12 cellular contexts compared by ENCODE assay signal in the genomic region with DNA sequence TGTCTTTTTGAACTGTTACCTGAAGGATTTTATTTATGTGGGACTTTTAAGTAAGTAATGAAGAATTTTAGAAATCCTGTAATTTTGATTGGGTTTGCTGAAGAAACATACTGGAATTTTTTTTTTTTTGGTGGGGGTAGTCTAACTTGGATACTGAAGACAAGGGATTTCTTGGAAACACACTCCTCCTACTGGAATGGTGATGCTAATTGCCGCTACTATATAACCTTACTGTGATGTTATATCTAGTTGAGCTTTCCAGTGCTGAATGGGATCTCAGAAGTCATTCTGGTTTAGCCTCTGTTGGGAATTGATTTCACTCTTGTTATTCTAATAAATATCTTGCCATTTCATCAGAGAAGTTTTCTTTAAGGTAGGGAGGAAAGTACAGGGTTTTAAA. TPM values are rescaled to one million over a fixed set of nuclear protein-coding genes. Genes with fewer than 3 reads are reported as not detected.
DNase-seq lines count a peak whose midpoint lies in the region; ATAC-seq and TF ChIP-seq lines count a peak whose summit lies in the region.
"Had no signal": no experiment of that assay in that cellular context is flagged by ENCODE, and none has a peak within 500 bp of the region (broad histone marks: within the 10 kb centered on the region; RNA-seq: fewer than 3 reads in every experiment).

No MANE protein-coding gene starts in this region.

- H3K4me3 Mint-ChIP-seq in MCF 10A (ENCODE audit: unreplicated experiment): no peak overlapping the region
- H3K4me3 Mint-ChIP-seq in activated naive CD8-positive, alpha-beta T cell treated with anti-CD3 and anti-CD28 coated beads for 36 hours: no peak overlapping the region
- H3K4me3 Mint-ChIP-seq: mesothelial cell of epicardium had no signal

- CTCF ChIA-PET in MCF 10A (lab: Yijun Ruan, JAX): interaction anchor here (1.0 to 7.7 kb wide), 14 partner anchors 18 to 281 kb away, joined by 3 to 278 read pairs (median 8); a partner anchor contains a TSS

- DNase-seq in MCF 10A (ENCODE audit: unreplicated experiment) (peak; percentile 36), breast epithelium (ENCODE audit: low spot score in 2 of 2) (no peak), hepatic stellate cell (ENCODE audit: low spot score) (peak; percentile 22), spleen (no peak), SKM-1 treated with dmso at 0.1 percent for 144 hours (lab: John Stamatoyannopoulos, UW; ENCODE audit: unreplicated experiment) (no peak)
- DNase-seq in activated naive CD8-positive, alpha-beta T cell treated with anti-CD3 and anti-CD28 coated beads for 36 hours: no peak
- DNase-seq: NCI-H1105, SW 1271 had no signal

- no peaks in the 10 kb centered on the region for H3K9me3 Mint-ChIP-seq in MCF 10A (ENCODE audit: unreplicated experiment)
- H3K9me3 Mint-ChIP-seq in activated naive CD8-positive, alpha-beta T cell treated with anti-CD3 and anti-CD28 coated beads for 36 hours: no peaks in the 10 kb centered on the region
- H3K9me3 Mint-ChIP-seq: mesothelial cell of epicardium had no signal

- H3K9me3 ChIP-seq in breast epithelium: no peaks in the 10 kb centered on the region
- no peaks in the 10 kb centered on the region for H3K9me3 ChIP-seq in subcutaneous abdominal adipose tissue (ENCODE audit: control insufficient read depth in 5 of 5, low read length in 5 of 5)
- no peaks in the 10 kb centered on the region for H3K9me3 ChIP-seq in spleen
- H3K9me3 ChIP-seq: BLaER1 had no signal

- no TSS peak for BruUV-seq in MCF 10A (replicated peaks; lab: Mats Ljungman, UMichigan)

- intact Hi-C loops in MCF 10A (cut with micrococcal nuclease): loop anchor here (5.0 kb wide), 1 partner anchor 611 kb away; no protein-coding TSS in a partner anchor
- intact Hi-C loops in breast epithelium (cut with DNase I; ENCODE audit: low total_unique reads): loop anchor here (2.0 kb wide), 1 partner anchor 61 kb away; no protein-coding TSS in a partner anchor
- intact Hi-C loops in spleen (cut with DNase I; ENCODE audit: low total_unique reads): loop anchor here (5.0 to 10.0 kb wide), 3 partner anchors 61 to 611 kb away; no protein-coding TSS in a partner anchor

- H3K27ac ChIP-seq in breast epithelium (no peak overlapping the region), subcutaneous abdominal adipose tissue (ENCODE audit: low read depth, low read length) (peak overlapping the region; percentile 96), spleen (peak overlapping the region in 1 of 8 donors; percentile 100)
- H3K27ac ChIP-seq: BLaER1 had no signal

- POLR2A ChIA-PET in MCF 10A (lab: Yijun Ruan, JAX): interaction anchor here (0.8 to 6.1 kb wide), 7 partner anchors 8 to 245 kb away, joined by 3 to 64 read pairs (median 4); no protein-coding TSS in a partner anchor

- H3K27me3 Mint-ChIP-seq in MCF 10A (ENCODE audit: insufficient read depth, unreplicated experiment): no peaks in the 10 kb centered on the region
- no peaks in the 10 kb centered on the region for H3K27me3 Mint-ChIP-seq in activated naive CD8-positive, alpha-beta T cell treated with anti-CD3 and anti-CD28 coated beads for 36 hours

- no peaks in the 10 kb centered on the region for H3K36me3 Mint-ChIP-seq in MCF 10A (ENCODE audit: insufficient read depth, unreplicated experiment)
- peaks cover 10% of the 10 kb centered on the region for H3K36me3 Mint-ChIP-seq in activated naive CD8-positive, alpha-beta T cell treated with anti-CD3 and anti-CD28 coated beads for 36 hours
- H3K36me3 Mint-ChIP-seq: mesothelial cell of epicardium had no signal

- H3K4me1 ChIP-seq in breast epithelium (peaks cover 0 to 5% of the 10 kb centered on the region in 2 donors), subcutaneous abdominal adipose tissue (ENCODE audit: control insufficient read depth in 5 of 5, insufficient read depth in 5 of 5, low read length in 5 of 5) (peaks cover 6 to 64% (median 55%) of the 10 kb centered on the region in 5 donors), spleen (peaks cover 46 to 89% (median 84%) of the 10 kb centered on the region in 6 donors)

- TF ChIP-seq POLR2A in breast epithelium (IDR thresholded peaks at IDR 0.05) (no peak), spleen (IDR thresholded peaks at IDR 0.05) (no peak)

- H3K36me3 ChIP-seq in breast epithelium: no peaks in the 10 kb centered on the region
- no peaks in the 10 kb centered on the region for H3K36me3 ChIP-seq in subcutaneous abdominal adipose tissue (ENCODE audit: control insufficient read depth in 5 of 5, insufficient read depth in 5 of 5, low read length in 5 of 5)
- no peaks in the 10 kb centered on the region for H3K36me3 ChIP-seq in spleen
- H3K36me3 ChIP-seq: BLaER1 had no signal

- TF ChIP-seq CTCF in MCF 10A (IDR thresholded peaks at IDR 0.05; ENCODE audit: unreplicated experiment) (peak; percentile 36), breast epithelium (IDR thresholded peaks at IDR 0.05) (peak in 1 of 3 donors; percentile 12), spleen (IDR thresholded peaks at IDR 0.05 in 8 of 11, conservative IDR thresholded peaks at IDR 0.05 in 3 of 11) (peak in 2 of 11 experiments; percentile 8 to 20)

- ATAC-seq in HG02870 (IDR thresholded peaks at IDR 0.05; ENCODE audit: unreplicated experiment): no peak

- peak overlapping the region in 2 of 5 donors; percentile 59 to 76 for H3K9ac ChIP-seq in subcutaneous abdominal adipose tissue (ENCODE audit: low read length in 5 of 5)
- H3K9ac ChIP-seq: BLaER1 had no signal

- no peaks in the 10 kb centered on the region for H3K27me3 ChIP-seq in breast epithelium
- H3K27me3 ChIP-seq in subcutaneous abdominal adipose tissue (ENCODE audit: control insufficient read depth in 5 of 5, insufficient read depth in 4 of 5, low read length in 5 of 5): no peaks in the 10 kb centered on the region
- H3K27me3 ChIP-seq in spleen (replicated peaks in 1 of 7): no peaks in the 10 kb centered on the region
- H3K27me3 ChIP-seq: BLaER1 had no signal

- 68 to 86% (median 76%) methylated on average over 1 of the region's 1 CpG for WGBS in spleen, 5 donors

- H3K4me3 ChIP-seq in breast epithelium (no peak overlapping the region), subcutaneous abdominal adipose tissue (ENCODE audit: low read depth in 1 of 5, low read length in 5 of 5) (no peak overlapping the region), spleen (no peak overlapping the region)
- H3K4me3 ChIP-seq: BLaER1 had no signal

- peaks cover 47% of the 10 kb centered on the region for H3K4me1 Mint-ChIP-seq in MCF 10A (ENCODE audit: insufficient read depth, unreplicated experiment)
- peaks cover 67% of the 10 kb centered on the region for H3K4me1 Mint-ChIP-seq in activated naive CD8-positive, alpha-beta T cell treated with anti-CD3 and anti-CD28 coated beads for 36 hours

- H3K27ac Mint-ChIP-seq in MCF 10A (ENCODE audit: low read depth, unreplicated experiment): no peak overlapping the region
- H3K27ac Mint-ChIP-seq in activated naive CD8-positive, alpha-beta T cell treated with anti-CD3 and anti-CD28 coated beads for 36 hours: peak overlapping the region; percentile 38
- H3K27ac Mint-ChIP-seq: mesothelial cell of epicardium had no signal

RNA-seq across cellular contexts. Expression of a gene that starts 8.4 kb away (rescaled TPM):
- total RNA-seq in MCF 10A (2022) (37.5 and 38.6 TPM in 2 replicates), breast epithelium (10 to 100 TPM; 48.5 to 85.5 (median 57.4) TPM), spleen (10 to 100 TPM; 48.3 to 82.5 (median 72.4) TPM)
- 10 to 100 TPM; 32.9 to 34.3 TPM for total RNA-seq in activated naive CD8-positive, alpha-beta T cell treated with anti-CD3 and anti-CD28 coated beads for 36 hours
- polyA plus RNA-seq in spleen: 10 to 100 TPM; 34.9 to 56.0 (median 37.3) TPM

Comparison
In these comparisons a context has a peak if more than half of its experiments do, and no peak if none do; other contexts are left out.
1. DNase-seq: peak in MCF 10A (single experiment) and hepatic stellate cell (single experiment); none in breast epithelium (0 of 2), activated naive CD8-positive, alpha-beta T cell treated with anti-CD3 and anti-CD28 coated beads for 36 hours (single experiment), spleen (single experiment) and SKM-1 treated with dmso at 0.1 percent for 144 hours (single experiment).